Comparison of ENCODE assay signal across 29 cellular contexts in genomic region chr4:6042293-6043063, GRCh38. TPM values are rescaled to one million over a fixed set of nuclear protein-coding genes. Genes with fewer than 3 reads are reported as not detected.
"Had no signal": no experiment of that assay in that cellular context is flagged by ENCODE, and none has a peak within 500 bp of the region (broad histone marks: within the 10 kb centered on the region; RNA-seq: fewer than 3 reads in every experiment).

No MANE protein-coding gene starts in this region.

- H3K4me1 ChIP-seq: ascending aorta, foreskin keratinocyte, lower lobe of right lung, neural progenitor cell, testis, uterus had no signal

- H3K27ac ChIP-seq: ascending aorta, brain microvascular endothelial cell, foreskin keratinocyte, lower lobe of right lung, neural progenitor cell, testis, uterus, VCaP had no signal

- H3K27ac Mint-ChIP-seq: neural progenitor cell; stimulated activated memory B cell treated with anti-CD40 and anti-IgM and Interleukin-4, amounts not matched to agents 10 μg/mL and 1 μg/mL and 100 μg/mL, for 72 hours; T-cell; T-helper 2 cell treated with Interferon-gamma antibody and Interleukin-4, amounts not matched to agents 5 μg/mL and 100 μg/mL, for 36 hours had no signal

- H3K9me3 Mint-ChIP-seq: naive B cell; neural progenitor cell; stimulated activated memory B cell treated with anti-CD40 and anti-IgM and Interleukin-4, amounts not matched to agents 10 μg/mL and 1 μg/mL and 100 μg/mL, for 72 hours; T-cell; T-helper 2 cell treated with Interferon-gamma antibody and Interleukin-4, amounts not matched to agents 5 μg/mL and 100 μg/mL, for 36 hours had no signal

- DNase-seq: activated effector memory CD4-positive, alpha-beta T cell treated with Interleukin-2 at 50 U/mL for 16 hours; activated naive CD4-positive, alpha-beta T cell treated with anti-CD3 and anti-CD28 coated beads, Interleukin-2, amount 50 U/mL, for 16 hours; activated T-cell treated with anti-CD3 and anti-CD28 coated beads, Interleukin-2, amount 50 U/mL, for 1 hour; brain microvascular endothelial cell; caudate nucleus; dermis blood vessel endothelial cell; effector CD8-positive, alpha-beta T cell; erythroblast; foreskin keratinocyte; lower lobe of right lung; naive B cell; small intestine; stimulated activated CD4-positive, alpha-beta T cell treated with anti-CD3 and anti-CD28 coated beads, Interleukin-2, amount 100 ng/mL, for 24 hours; T-cell; testis; trophoblast cell; uterus had no signal

- H3K4me1 Mint-ChIP-seq: neural progenitor cell; stimulated activated memory B cell treated with anti-CD40 and anti-IgM and Interleukin-4, amounts not matched to agents 10 μg/mL and 1 μg/mL and 100 μg/mL, for 72 hours; T-cell had no signal

- ATAC-seq: activated CD4-positive, CD25-positive, alpha-beta regulatory T cell treated with anti-CD3 and anti-CD28 coated beads, Interleukin-2, amount 50 U/mL, for 24 hours; foreskin keratinocyte; sciatic nerve; stimulated activated memory B cell treated with anti-CD40 and anti-IgM and Interleukin-4, amounts not matched to agents 10 μg/mL and 1 μg/mL and 100 μg/mL, for 72 hours; T-cell had no signal

- H3K36me3 Mint-ChIP-seq: naive B cell; neural progenitor cell; stimulated activated memory B cell treated with anti-CD40 and anti-IgM and Interleukin-4, amounts not matched to agents 10 μg/mL and 1 μg/mL and 100 μg/mL, for 72 hours; T-cell had no signal

- H3K36me3 ChIP-seq: ascending aorta, brain microvascular endothelial cell, lower lobe of right lung, neural progenitor cell, uterus had no signal

- H3K27me3 ChIP-seq: ascending aorta, brain microvascular endothelial cell, foreskin keratinocyte, neural progenitor cell, testis, uterus had no signal

- H3K9me3 ChIP-seq: ascending aorta, lower lobe of right lung, testis, uterus had no signal

- H3K4me3 Mint-ChIP-seq: naive B cell; neural progenitor cell; stimulated activated memory B cell treated with anti-CD40 and anti-IgM and Interleukin-4, amounts not matched to agents 10 μg/mL and 1 μg/mL and 100 μg/mL, for 72 hours; T-cell; T-helper 2 cell treated with Interferon-gamma antibody and Interleukin-4, amounts not matched to agents 5 μg/mL and 100 μg/mL, for 36 hours had no signal

- H3K4me3 ChIP-seq: ascending aorta, lower lobe of right lung, neural progenitor cell, testis, uterus had no signal

RNA-seq across cellular contexts. Expression of gene C4orf50, which starts 24.2 kb away (rescaled TPM):
- total RNA-seq: ascending aorta, foreskin keratinocyte, glomerular endothelial cell, mesenteric fat pad, osteoblast, posterior vena cava, renal cortical epithelial cell had no signal
